ENCODE assay signal across 1 cellular context in genomic region chr2:85310330-85310729, GRCh38.
TF ChIP-seq lines count a peak whose summit lies in the region.

No MANE protein-coding gene starts in this region.

TF ChIP-seq in HepG2, 621 proteins besides CTCF, POLR2A, EP300 and RAD21:
- peak; percentile 39 for TF ChIP-seq TEAD3 (CRISPR knock-in tag; optimal IDR thresholded peaks at IDR 0.05; ENCODE audit: borderline replicate concordance)
- peak; percentile 35; the same call in 1 of the 2 replicates for TF ChIP-seq POLR2G (IDR thresholded peaks at IDR 0.05; ENCODE audit: low read depth, low read length)
- TF ChIP-seq ATF7 (IDR thresholded peaks at IDR 0.05), result 0 out of 2 replicates have a peak, but pooled peaks have one; percentile 3
- TF ChIP-seq ATF7 (CRISPR knock-in tag; IDR thresholded peaks at IDR 0.05), result no peak
- TF ChIP-seq FOSL2 (CRISPR knock-in tag; IDR thresholded peaks at IDR 0.05), result no peak
- TF ChIP-seq ZBTB8A (CRISPR knock-in tag; IDR thresholded peaks at IDR 0.05; ENCODE audit: borderline replicate concordance, low read depth), result no peak
